Comparison of ENCODE assay signal across 25 cellular contexts in genomic region chr6:72984981-72985665, GRCh38.
DNase-seq lines count a peak whose midpoint lies in the region; TF ChIP-seq lines count a peak whose summit lies in the region.
"Had no signal": no experiment of that assay in that cellular context is flagged by ENCODE, and none has a peak within 500 bp of the region (broad histone marks: within the 10 kb centered on the region; RNA-seq: fewer than 3 reads in every experiment).

No MANE protein-coding gene starts in this region.

- no peaks in the 10 kb centered on the region for H3K27me3 Mint-ChIP-seq in activated naive CD8-positive, alpha-beta T cell treated with anti-CD3 and anti-CD28 coated beads for 36 hours
- H3K27me3 Mint-ChIP-seq: activated naive CD4-positive, alpha-beta T cell treated with anti-CD3 and anti-CD28 coated beads, Interleukin-2, amount 50 U/mL, for 24 hours; IgD-negative memory B cell; progenitor cell of endocrine pancreas; stimulated activated naive CD8-positive, alpha-beta T cell treated with anti-CD3 and anti-CD28 coated beads, Interleukin-15, amount 100 ng/mL, for 72 hours had no signal

- H3K4me1 ChIP-seq in GM23248 (ENCODE audit: insufficient read depth) (no peaks in the 10 kb centered on the region), SJCRH30 (no peaks in the 10 kb centered on the region)
- H3K4me1 ChIP-seq: body of pancreas, tibial nerve had no signal

- H3K4me3 ChIP-seq in AG04449 (ENCODE audit: low read depth, low read length) (no peak overlapping the region), GM23248 (no peak overlapping the region), fibroblast of mammary gland (ENCODE audit: control insufficient read depth, low read depth, low read length) (no peak overlapping the region), SJCRH30 (no peak overlapping the region)
- H3K4me3 ChIP-seq: BLaER1 treated with 17β-estradiol and CSF1 and Interleukin-3, amounts not matched to agents 10 nM and 100 nM; body of pancreas; dorsolateral prefrontal cortex; tibial nerve had no signal

- WGBS in GM23248 (ENCODE audit: low coverage in 1 of 2, low lambda C conversion rate in 2 of 2, missing lambda C conversion rate in 2 of 2), 2 experiments = 64 to 71% methylated on average over 4 of the region's 4 CpGs

- no peaks in the 10 kb centered on the region for H3K9me2 ChIP-seq in GM23248 (ENCODE audit: insufficient read depth)

- peaks cover 32% of the 10 kb centered on the region for H3K9me3 Mint-ChIP-seq in activated naive CD8-positive, alpha-beta T cell treated with anti-CD3 and anti-CD28 coated beads for 36 hours

- H3K27ac ChIP-seq in GM23248 (no peak overlapping the region), SJCRH30 (no peak overlapping the region)
- H3K27ac ChIP-seq: BLaER1 treated with 17β-estradiol and CSF1 and Interleukin-3, amounts not matched to agents 10 nM and 100 nM; body of pancreas; dorsolateral prefrontal cortex; tibial nerve had no signal

- H3K4me2 ChIP-seq in GM23248 (ENCODE audit: unreplicated experiment) = no peak overlapping the region

- peaks cover 45% of the 10 kb centered on the region for H3K36me3 Mint-ChIP-seq in activated naive CD8-positive, alpha-beta T cell treated with anti-CD3 and anti-CD28 coated beads for 36 hours

- CTCF ChIA-PET in AG04449 (lab: Yijun Ruan, JAX) = no interaction called here

- POLR2A ChIA-PET in AG04449 (lab: Yijun Ruan, JAX) = interaction anchor here (0.6 kb wide), 1 partner anchor 339 kb away, joined by 3 read pairs; no protein-coding TSS in a partner anchor

- in situ Hi-C loops in GM23248 (cut with MboI) = no loop called here

- no peak overlapping the region for H3K27ac Mint-ChIP-seq in activated naive CD8-positive, alpha-beta T cell treated with anti-CD3 and anti-CD28 coated beads for 36 hours
- H3K27ac Mint-ChIP-seq: activated T-helper 17 cell treated with anti-CD3 and anti-CD28 coated beads, Interleukin-2, amount 50 U/mL, for 72 hours; HFFc6; progenitor cell of endocrine pancreas; stimulated activated naive CD8-positive, alpha-beta T cell treated with anti-CD3 and anti-CD28 coated beads, Interleukin-15, amount 100 ng/mL, for 72 hours; WTC11 had no signal

- H3K79me2 ChIP-seq in GM23248 (ENCODE audit: insufficient read depth) = no peaks in the 10 kb centered on the region

- no peaks in the 10 kb centered on the region for H4K20me1 ChIP-seq in GM23248 (ENCODE audit: insufficient read depth)
- H4K20me1 ChIP-seq: BLaER1 treated with 17β-estradiol and CSF1 and Interleukin-3, amounts not matched to agents 10 nM and 100 nM had no signal

- no peak overlapping the region for H3K4me3 Mint-ChIP-seq in activated naive CD8-positive, alpha-beta T cell treated with anti-CD3 and anti-CD28 coated beads for 36 hours
- H3K4me3 Mint-ChIP-seq: activated naive CD4-positive, alpha-beta T cell treated with anti-CD3 and anti-CD28 coated beads, Interleukin-2, amount 50 U/mL, for 24 hours; activated T-helper 17 cell treated with anti-CD3 and anti-CD28 coated beads, Interleukin-2, amount 50 U/mL, for 72 hours; HFFc6; IgD-negative memory B cell; stimulated activated naive CD8-positive, alpha-beta T cell treated with anti-CD3 and anti-CD28 coated beads, Interleukin-15, amount 100 ng/mL, for 72 hours; WTC11 had no signal

- H2AFZ ChIP-seq in GM23248 = no peak overlapping the region

- H3F3A ChIP-seq in GM23248 (ENCODE audit: insufficient read depth) = no peaks in the 10 kb centered on the region

- TF ChIP-seq CTCF in AG04449 (IDR thresholded peaks at IDR 0.05; ENCODE audit: insufficient read depth, low read length, missing control alignments) (no peak), fibroblast of mammary gland (conservative IDR thresholded peaks at IDR 0.05; ENCODE audit: control insufficient read depth, insufficient read depth, low read depth, low read length) (no peak)

- H3K4me1 Mint-ChIP-seq in activated naive CD8-positive, alpha-beta T cell treated with anti-CD3 and anti-CD28 coated beads for 36 hours = peaks cover 1% of the 10 kb centered on the region
- H3K4me1 Mint-ChIP-seq: activated T-helper 17 cell treated with anti-CD3 and anti-CD28 coated beads, Interleukin-2, amount 50 U/mL, for 72 hours; WTC11 had no signal

- DNase-seq in AG04449 (ENCODE audit: low read depth, low spot score) (peak; percentile 61), GM23248 (peak; percentile 28), NOMO-1 treated with dmso at 0.1 percent for 144 hours (lab: John Stamatoyannopoulos, UW; ENCODE audit: unreplicated experiment) (peak; percentile 38), fibroblast of mammary gland (ENCODE audit: low read depth) (peak; percentile 21), T-helper 9 cell (no peak), SJCRH30 (no peak)
- DNase-seq in stimulated activated naive CD4-positive, alpha-beta T cell (lab: John Stamatoyannopoulos, UW) = no peak
- no peak for DNase-seq in activated naive CD8-positive, alpha-beta T cell treated with anti-CD3 and anti-CD28 coated beads for 36 hours
- DNase-seq: body of pancreas; Calu3; cerebellar nuclear complex; EL; head of caudate nucleus; HFFc6; NCI-H1694; NCI-H526 treated with DMSO at 0.1 percent for 48 hours; stimulated activated naive CD8-positive, alpha-beta T cell treated with anti-CD3 and anti-CD28 coated beads, Interleukin-15, amount 100 ng/mL, for 72 hours had no signal

- H3K36me3 ChIP-seq in GM23248 (ENCODE audit: low read depth) (no peaks in the 10 kb centered on the region), SJCRH30 (no peaks in the 10 kb centered on the region)
- H3K36me3 ChIP-seq: tibial nerve had no signal

- H3K27me3 ChIP-seq in GM23248 (replicated peaks; ENCODE audit: insufficient read depth) (no peaks in the 10 kb centered on the region), SJCRH30 (no peaks in the 10 kb centered on the region)
- H3K27me3 ChIP-seq: BLaER1 treated with 17β-estradiol and CSF1 and Interleukin-3, amounts not matched to agents 10 nM and 100 nM; body of pancreas; dorsolateral prefrontal cortex; tibial nerve had no signal

- H3K9me3 ChIP-seq in GM23248 (ENCODE audit: low read depth) = no peaks in the 10 kb centered on the region
- no peaks in the 10 kb centered on the region for H3K9me3 ChIP-seq in SJCRH30 (replicated peaks)
- H3K9me3 ChIP-seq: body of pancreas, tibial nerve had no signal

- H3K9ac ChIP-seq in GM23248 = no peak overlapping the region
- H3K9ac ChIP-seq: BLaER1 treated with 17β-estradiol and CSF1 and Interleukin-3, amounts not matched to agents 10 nM and 100 nM had no signal

Comparison
In these comparisons a context has a peak if more than half of its experiments do, and no peak if none do; other contexts are left out.
1. DNase-seq: peak in AG04449 (single experiment), GM23248 (single experiment), NOMO-1 treated with dmso at 0.1 percent for 144 hours (single experiment) and fibroblast of mammary gland (single experiment); none in T-helper 9 cell (single experiment), SJCRH30 (0 of 2), stimulated activated naive CD4-positive, alpha-beta T cell (0 of 6) and activated naive CD8-positive, alpha-beta T cell treated with anti-CD3 and anti-CD28 coated beads for 36 hours (single experiment).